ENCODE assay signal across 23 cellular contexts in genomic region chr4:182197611-182198010, GRCh38. TPM values are rescaled to one million over a fixed set of nuclear protein-coding genes. Genes with fewer than 3 reads are reported as not detected.
DNase-seq lines count a peak whose midpoint lies in the region; ATAC-seq and TF ChIP-seq lines count a peak whose summit lies in the region.
"Had no signal": no experiment of that assay in that cellular context is flagged by ENCODE, and none has a peak within 500 bp of the region (broad histone marks: within the 10 kb centered on the region; RNA-seq: fewer than 3 reads in every experiment).

No MANE protein-coding gene starts in this region.

- no peak overlapping the region for H2BK120ac ChIP-seq in mesendoderm (ENCODE audit: low read depth, low read length)

- ATAC-seq in WTC11, result no peak
- ATAC-seq in HG03108 (IDR thresholded peaks at IDR 0.05; ENCODE audit: unreplicated experiment), result no peak
- ATAC-seq: GM12878 had no signal

- H3K4me2 ChIP-seq in mesendoderm (ENCODE audit: low read length), result no peak overlapping the region
- H3K4me2 ChIP-seq: BLaER1 had no signal

- H4K8ac ChIP-seq in mesendoderm (ENCODE audit: low read depth, low read length), result no peak overlapping the region

- H3K4me1 ChIP-seq in mesendoderm (ENCODE audit: control insufficient read depth, low read depth, low read length), result peaks cover 13% of the 10 kb centered on the region
- H3K4me1 ChIP-seq: BLaER1 had no signal

- no CpG with 5 or more reads among the region's 9 CpGs for WGBS in mesendoderm (ENCODE audit: extremely low coverage, insufficient coverage, low lambda C conversion rate)

- no peak overlapping the region for H3K4me3 ChIP-seq in mesendoderm (ENCODE audit: low read length)
- H3K4me3 ChIP-seq: BLaER1, GM12878 had no signal

- DNase-seq in WTC11 (ENCODE audit: low spot score) (no peak), mesendoderm (peak; percentile 74)
- no peak for DNase-seq in stimulated activated CD4-positive, alpha-beta T cell treated with anti-CD3 and anti-CD28 coated beads, Interleukin-4, amount 100 ng/mL, for 4 hours
- no peak for DNase-seq in stimulated activated CD4-positive, alpha-beta T cell treated with anti-CD3 and anti-CD28 coated beads, Interleukin-2, amount 100 ng/mL, for 24 hours
- DNase-seq: 8988T; ACHN; BE2C; C1 segment of cervical spinal cord; CD4-positive, alpha-beta memory T cell; CD4-positive, CD25-positive, alpha-beta regulatory T cell; CD8-positive, alpha-beta memory T cell; COR-L47; DMS 273 treated with DMSO at 0.1 percent for 48 hours; DMS153; DMS53; DMS79; DND-41; EL; GDM1 had no signal

- H3K4me3 Mint-ChIP-seq in WTC11, result no peak overlapping the region
- H3K4me3 Mint-ChIP-seq: CD14-positive monocyte; CD4-positive, alpha-beta memory T cell; CD4-positive, CD25-positive, alpha-beta regulatory T cell; CD8-positive, alpha-beta memory T cell had no signal

- H3K18ac ChIP-seq in mesendoderm (ENCODE audit: low read length), result no peak overlapping the region

- H4K5ac ChIP-seq in mesendoderm (ENCODE audit: low read length), result no peak overlapping the region

- H3K27ac ChIP-seq in mesendoderm (ENCODE audit: low read depth, low read length), result no peak overlapping the region
- H3K27ac ChIP-seq: BLaER1 had no signal

- no peak overlapping the region for H2BK5ac ChIP-seq in mesendoderm (ENCODE audit: low read length)

- H3K27me3 Mint-ChIP-seq in WTC11 (ENCODE audit: low read depth), result no peaks in the 10 kb centered on the region
- H3K27me3 Mint-ChIP-seq: CD4-positive, alpha-beta memory T cell; CD4-positive, CD25-positive, alpha-beta regulatory T cell; CD8-positive, alpha-beta memory T cell had no signal

- H2AK5ac ChIP-seq in mesendoderm (ENCODE audit: low read length), result no peak overlapping the region

- H3K9ac ChIP-seq in mesendoderm (ENCODE audit: low read length), result no peak overlapping the region
- H3K9ac ChIP-seq: BLaER1 had no signal

- H3K23ac ChIP-seq in mesendoderm (ENCODE audit: low read length), result no peak overlapping the region

- peak overlapping the region; percentile 44; the same call in 1 of the 2 replicates for H3K27ac Mint-ChIP-seq in WTC11
- H3K27ac Mint-ChIP-seq: CD14-positive monocyte; CD4-positive, alpha-beta memory T cell; CD4-positive, CD25-positive, alpha-beta regulatory T cell; CD8-positive, alpha-beta memory T cell had no signal

- no peak overlapping the region for H3K56ac ChIP-seq in mesendoderm (ENCODE audit: low read length)

- H3K27me3 ChIP-seq in mesendoderm (ENCODE audit: insufficient read depth, low read length, poor library complexity), result no peaks in the 10 kb centered on the region
- H3K27me3 ChIP-seq: BE2C, BLaER1 had no signal

- no peaks in the 10 kb centered on the region for H3K36me3 Mint-ChIP-seq in WTC11
- H3K36me3 Mint-ChIP-seq: CD14-positive monocyte; CD4-positive, alpha-beta memory T cell; CD4-positive, CD25-positive, alpha-beta regulatory T cell; CD8-positive, alpha-beta memory T cell had no signal

- H3K9me3 Mint-ChIP-seq in WTC11, result no peaks in the 10 kb centered on the region

- no peak for TF ChIP-seq CTCF in WTC11 (IDR thresholded peaks at IDR 0.05)

- CTCF ChIA-PET in WTC11 (lab: Charles Lee), result no interaction called here

- POLR2A ChIA-PET in WTC11 (lab: Charles Lee), result no interaction called here

- H3K4ac ChIP-seq in mesendoderm (ENCODE audit: low read depth, low read length), result no peak overlapping the region

- peaks cover 10% of the 10 kb centered on the region for H3K79me1 ChIP-seq in mesendoderm (ENCODE audit: low read length)

- H3K4me1 Mint-ChIP-seq in WTC11, result peaks cover 18% of the 10 kb centered on the region
- H3K4me1 Mint-ChIP-seq: CD14-positive monocyte; CD4-positive, CD25-positive, alpha-beta regulatory T cell; CD8-positive, alpha-beta memory T cell had no signal

- H3K36me3 ChIP-seq in mesendoderm (ENCODE audit: control insufficient read depth, insufficient read depth, low read length), result no peaks in the 10 kb centered on the region
- H3K36me3 ChIP-seq: BE2C, BLaER1 had no signal

- no peak overlapping the region for H2BK15ac ChIP-seq in mesendoderm (replicated peaks; ENCODE audit: low read depth)

- H3K79me2 ChIP-seq in mesendoderm (ENCODE audit: control insufficient read depth, insufficient read depth, low read length), result peaks cover 10% of the 10 kb centered on the region

TF ChIP-seq in WTC11, 78 proteins besides CTCF, POLR2A, EP300 and RAD21:
- TF ChIP-seq USF2 (CRISPR knock-in tag; IDR thresholded peaks at IDR 0.05), result no peak
- TF ChIP-seq ZNF416 (CRISPR knock-in tag; IDR thresholded peaks at IDR 0.05), result no peak
- TF ChIP-seq SOX15 (CRISPR knock-in tag; IDR thresholded peaks at IDR 0.05), result no peak
- no peak for TF ChIP-seq NR3C1 (CRISPR knock-in tag; conservative IDR thresholded peaks at IDR 0.05; ENCODE audit: low read depth)
- no peak for TF ChIP-seq ZNF317 (CRISPR knock-in tag; IDR thresholded peaks at IDR 0.05; ENCODE audit: borderline replicate concordance, low read depth)
- no peak for TF ChIP-seq EMX1 (CRISPR knock-in tag; IDR thresholded peaks at IDR 0.05)
- no peak for TF ChIP-seq CREB1 (CRISPR knock-in tag; IDR thresholded peaks at IDR 0.05)
- no peak for TF ChIP-seq FOXJ3 (CRISPR knock-in tag; IDR thresholded peaks at IDR 0.05; ENCODE audit: borderline replicate concordance)
- TF ChIP-seq TEAD4 (CRISPR knock-in tag; IDR thresholded peaks at IDR 0.05), result no peak
- no peak for TF ChIP-seq TEAD1 (CRISPR knock-in tag; IDR thresholded peaks at IDR 0.05)
- no peak for TF ChIP-seq MYBL2 (CRISPR knock-in tag; IDR thresholded peaks at IDR 0.05)
- TF ChIP-seq SMAD3 (CRISPR knock-in tag; IDR thresholded peaks at IDR 0.05; ENCODE audit: borderline replicate concordance), result no peak
- TF ChIP-seq IRF1 (CRISPR knock-in tag; IDR thresholded peaks at IDR 0.05), result no peak
- TF ChIP-seq IRF2 (CRISPR knock-in tag; IDR thresholded peaks at IDR 0.05; ENCODE audit: borderline replicate concordance, low read depth), result no peak
- TF ChIP-seq ZNF138 (CRISPR knock-in tag; conservative IDR thresholded peaks at IDR 0.05), result no peak
- TF ChIP-seq TCF7 (CRISPR knock-in tag; IDR thresholded peaks at IDR 0.05; ENCODE audit: low read depth), result no peak
- TF ChIP-seq ZNF232 (CRISPR knock-in tag; IDR thresholded peaks at IDR 0.05), result no peak
- TF ChIP-seq RELA (CRISPR knock-in tag; IDR thresholded peaks at IDR 0.05; ENCODE audit: borderline replicate concordance), result no peak
- TF ChIP-seq PRRX2 (CRISPR knock-in tag; IDR thresholded peaks at IDR 0.05), result no peak

RNA-seq across cellular contexts. Expression of gene TENM3, which starts 45.6 kb away (rescaled TPM):
- 58.1 to 71.0 TPM (median 59.7 TPM) in 3 replicates for total RNA-seq in WTC11 (2021)
- 20.7 TPM for polyA plus RNA-seq in mesendoderm (2013, experiment 1 of 2)
- polyA plus RNA-seq in mesendoderm (2013, experiment 2 of 2), result 20.5 TPM
- total RNA-seq: CD4-positive, alpha-beta memory T cell; CD4-positive, CD25-positive, alpha-beta regulatory T cell; CD8-positive, alpha-beta memory T cell had no signal
- polyA plus RNA-seq: CD14-positive monocyte; CD4-positive, alpha-beta memory T cell; CD4-positive, CD25-positive, alpha-beta regulatory T cell; CD8-positive, alpha-beta memory T cell had no signal
